In the genomic region with DNA sequence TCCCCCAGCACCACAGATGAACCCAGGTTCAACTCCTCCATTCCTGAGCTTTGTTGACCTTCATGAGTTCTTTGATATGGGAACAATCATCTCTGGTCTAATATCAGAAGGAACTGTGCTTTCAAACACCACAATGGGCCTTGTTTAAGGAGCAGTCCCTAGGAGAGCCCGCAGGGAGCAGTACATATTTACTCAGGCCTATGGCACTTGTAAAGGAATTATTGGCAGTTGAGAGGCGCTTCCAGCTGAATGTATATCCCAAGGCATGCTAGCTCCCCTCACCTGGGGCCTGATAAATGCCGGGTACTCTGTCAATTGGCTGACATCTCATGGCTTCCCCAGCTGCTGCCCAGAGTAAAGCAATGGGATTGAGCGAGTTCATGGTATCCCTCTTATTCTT, we compare ENCODE assay signal across 1 cellular context.
TF ChIP-seq lines count a peak whose summit lies in the region.

No MANE protein-coding gene starts in this region.

TF ChIP-seq in HepG2, 621 proteins besides CTCF, POLR2A, EP300 and RAD21 (continued from another document and continues in another):
- TF ChIP-seq, protein P1, sequence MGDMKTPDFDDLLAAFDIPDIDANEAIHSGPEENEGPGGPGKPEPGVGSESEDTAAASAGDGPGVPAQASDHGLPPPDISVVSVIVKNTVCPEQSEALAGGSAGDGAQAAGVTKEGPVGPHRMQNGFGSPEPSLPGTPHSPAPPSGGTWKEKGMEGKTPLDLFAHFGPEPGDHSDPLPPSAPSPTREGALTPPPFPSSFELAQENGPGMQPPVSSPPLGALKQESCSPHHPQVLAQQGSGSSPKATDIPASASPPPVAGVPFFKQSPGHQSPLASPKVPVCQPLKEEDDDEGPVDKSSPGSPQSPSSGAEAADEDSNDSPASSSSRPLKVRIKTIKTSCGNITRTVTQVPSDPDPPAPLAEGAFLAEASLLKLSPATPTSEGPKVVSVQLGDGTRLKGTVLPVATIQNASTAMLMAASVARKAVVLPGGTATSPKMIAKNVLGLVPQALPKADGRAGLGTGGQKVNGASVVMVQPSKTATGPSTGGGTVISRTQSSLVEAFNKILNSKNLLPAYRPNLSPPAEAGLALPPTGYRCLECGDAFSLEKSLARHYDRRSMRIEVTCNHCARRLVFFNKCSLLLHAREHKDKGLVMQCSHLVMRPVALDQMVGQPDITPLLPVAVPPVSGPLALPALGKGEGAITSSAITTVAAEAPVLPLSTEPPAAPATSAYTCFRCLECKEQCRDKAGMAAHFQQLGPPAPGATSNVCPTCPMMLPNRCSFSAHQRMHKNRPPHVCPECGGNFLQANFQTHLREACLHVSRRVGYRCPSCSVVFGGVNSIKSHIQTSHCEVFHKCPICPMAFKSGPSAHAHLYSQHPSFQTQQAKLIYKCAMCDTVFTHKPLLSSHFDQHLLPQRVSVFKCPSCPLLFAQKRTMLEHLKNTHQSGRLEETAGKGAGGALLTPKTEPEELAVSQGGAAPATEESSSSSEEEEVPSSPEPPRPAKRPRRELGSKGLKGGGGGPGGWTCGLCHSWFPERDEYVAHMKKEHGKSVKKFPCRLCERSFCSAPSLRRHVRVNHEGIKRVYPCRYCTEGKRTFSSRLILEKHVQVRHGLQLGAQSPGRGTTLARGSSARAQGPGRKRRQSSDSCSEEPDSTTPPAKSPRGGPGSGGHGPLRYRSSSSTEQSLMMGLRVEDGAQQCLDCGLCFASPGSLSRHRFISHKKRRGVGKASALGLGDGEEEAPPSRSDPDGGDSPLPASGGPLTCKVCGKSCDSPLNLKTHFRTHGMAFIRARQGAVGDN (CRISPR knock-in tag; IDR thresholded peaks at IDR 0.05): no peak
- TF ChIP-seq ZNF660 (CRISPR knock-in tag; IDR thresholded peaks at IDR 0.05; ENCODE audit: borderline replicate concordance, low read depth): no peak
- no peak for TF ChIP-seq HOXA7 (CRISPR knock-in tag; IDR thresholded peaks at IDR 0.05)
- TF ChIP-seq ZEB1 (IDR thresholded peaks at IDR 0.05; ENCODE audit: insufficient replicate concordance, low read depth): no peak
- TF ChIP-seq, protein P2, sequence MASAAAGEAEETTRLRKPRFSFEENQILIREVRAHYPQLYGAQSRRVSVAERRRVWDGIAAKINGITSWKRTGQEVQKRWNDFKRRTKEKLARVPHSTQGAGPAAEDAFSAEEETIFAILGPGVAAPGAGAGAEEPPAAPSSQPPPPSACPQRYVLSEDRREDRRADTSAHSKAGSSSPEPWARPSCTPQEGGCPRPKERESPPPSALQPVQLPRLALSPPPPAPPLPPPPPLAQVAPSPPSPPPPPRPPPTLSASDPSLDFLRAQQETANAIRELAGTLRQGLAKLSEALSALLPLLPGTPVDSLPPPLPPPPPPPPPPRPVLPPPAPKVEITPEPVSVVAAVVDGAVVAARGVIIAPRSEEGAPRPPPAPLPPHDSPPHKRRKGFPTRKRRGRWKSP (CRISPR knock-in tag; IDR thresholded peaks at IDR 0.05): no peak
- TF ChIP-seq, protein P3, sequence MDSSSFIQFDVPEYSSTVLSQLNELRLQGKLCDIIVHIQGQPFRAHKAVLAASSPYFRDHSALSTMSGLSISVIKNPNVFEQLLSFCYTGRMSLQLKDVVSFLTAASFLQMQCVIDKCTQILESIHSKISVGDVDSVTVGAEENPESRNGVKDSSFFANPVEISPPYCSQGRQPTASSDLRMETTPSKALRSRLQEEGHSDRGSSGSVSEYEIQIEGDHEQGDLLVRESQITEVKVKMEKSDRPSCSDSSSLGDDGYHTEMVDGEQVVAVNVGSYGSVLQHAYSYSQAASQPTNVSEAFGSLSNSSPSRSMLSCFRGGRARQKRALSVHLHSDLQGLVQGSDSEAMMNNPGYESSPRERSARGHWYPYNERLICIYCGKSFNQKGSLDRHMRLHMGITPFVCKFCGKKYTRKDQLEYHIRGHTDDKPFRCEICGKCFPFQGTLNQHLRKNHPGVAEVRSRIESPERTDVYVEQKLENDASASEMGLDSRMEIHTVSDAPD (CRISPR knock-in tag; IDR thresholded peaks at IDR 0.05): no peak
- TF ChIP-seq SOX13 (IDR thresholded peaks at IDR 0.05): no peak
- TF ChIP-seq SOX13 (CRISPR knock-in tag; conservative IDR thresholded peaks at IDR 0.05 in 1 of 2, IDR thresholded peaks at IDR 0.05 in 1 of 2): peak in 1 of 2 experiments; percentile 61; a peak in 1 of 4 replicates
- no peak for TF ChIP-seq ZBTB8A (CRISPR knock-in tag; IDR thresholded peaks at IDR 0.05; ENCODE audit: borderline replicate concordance, low read depth)
- TF ChIP-seq BHLHE40 (IDR thresholded peaks at IDR 0.05; ENCODE audit: low read length): no peak
- TF ChIP-seq, protein P4, sequence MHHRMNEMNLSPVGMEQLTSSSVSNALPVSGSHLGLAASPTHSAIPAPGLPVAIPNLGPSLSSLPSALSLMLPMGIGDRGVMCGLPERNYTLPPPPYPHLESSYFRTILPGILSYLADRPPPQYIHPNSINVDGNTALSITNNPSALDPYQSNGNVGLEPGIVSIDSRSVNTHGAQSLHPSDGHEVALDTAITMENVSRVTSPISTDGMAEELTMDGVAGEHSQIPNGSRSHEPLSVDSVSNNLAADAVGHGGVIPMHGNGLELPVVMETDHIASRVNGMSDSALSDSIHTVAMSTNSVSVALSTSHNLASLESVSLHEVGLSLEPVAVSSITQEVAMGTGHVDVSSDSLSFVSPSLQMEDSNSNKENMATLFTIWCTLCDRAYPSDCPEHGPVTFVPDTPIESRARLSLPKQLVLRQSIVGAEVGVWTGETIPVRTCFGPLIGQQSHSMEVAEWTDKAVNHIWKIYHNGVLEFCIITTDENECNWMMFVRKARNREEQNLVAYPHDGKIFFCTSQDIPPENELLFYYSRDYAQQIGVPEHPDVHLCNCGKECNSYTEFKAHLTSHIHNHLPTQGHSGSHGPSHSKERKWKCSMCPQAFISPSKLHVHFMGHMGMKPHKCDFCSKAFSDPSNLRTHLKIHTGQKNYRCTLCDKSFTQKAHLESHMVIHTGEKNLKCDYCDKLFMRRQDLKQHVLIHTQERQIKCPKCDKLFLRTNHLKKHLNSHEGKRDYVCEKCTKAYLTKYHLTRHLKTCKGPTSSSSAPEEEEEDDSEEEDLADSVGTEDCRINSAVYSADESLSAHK (CRISPR knock-in tag; IDR thresholded peaks at IDR 0.05; ENCODE audit: borderline replicate concordance): no peak
- no peak for TF ChIP-seq ZNF768 (CRISPR knock-in tag; IDR thresholded peaks at IDR 0.05)
- TF ChIP-seq U2AF2 (IDR thresholded peaks at IDR 0.05; ENCODE audit: low read depth, low read length): no peak
- TF ChIP-seq GABPA (IDR thresholded peaks at IDR 0.05; ENCODE audit: low read depth, low read length): no peak
- no peak for TF ChIP-seq GABPA (CRISPR knock-in tag; IDR thresholded peaks at IDR 0.05; ENCODE audit: low read depth)
- TF ChIP-seq ZNF790 (CRISPR knock-in tag; IDR thresholded peaks at IDR 0.05; ENCODE audit: borderline replicate concordance): no peak
- TF ChIP-seq, protein P5, sequence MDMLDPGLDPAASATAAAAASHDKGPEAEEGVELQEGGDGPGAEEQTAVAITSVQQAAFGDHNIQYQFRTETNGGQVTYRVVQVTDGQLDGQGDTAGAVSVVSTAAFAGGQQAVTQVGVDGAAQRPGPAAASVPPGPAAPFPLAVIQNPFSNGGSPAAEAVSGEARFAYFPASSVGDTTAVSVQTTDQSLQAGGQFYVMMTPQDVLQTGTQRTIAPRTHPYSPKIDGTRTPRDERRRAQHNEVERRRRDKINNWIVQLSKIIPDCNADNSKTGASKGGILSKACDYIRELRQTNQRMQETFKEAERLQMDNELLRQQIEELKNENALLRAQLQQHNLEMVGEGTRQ (IDR thresholded peaks at IDR 0.05; ENCODE audit: low read depth, low read length): no peak
- TF ChIP-seq, protein P5 (CRISPR knock-in tag; IDR thresholded peaks at IDR 0.05; ENCODE audit: borderline replicate concordance): no peak
- no peak for TF ChIP-seq IRX3 (CRISPR knock-in tag; IDR thresholded peaks at IDR 0.05; ENCODE audit: borderline replicate concordance, low read depth)
- TF ChIP-seq, protein P6, sequence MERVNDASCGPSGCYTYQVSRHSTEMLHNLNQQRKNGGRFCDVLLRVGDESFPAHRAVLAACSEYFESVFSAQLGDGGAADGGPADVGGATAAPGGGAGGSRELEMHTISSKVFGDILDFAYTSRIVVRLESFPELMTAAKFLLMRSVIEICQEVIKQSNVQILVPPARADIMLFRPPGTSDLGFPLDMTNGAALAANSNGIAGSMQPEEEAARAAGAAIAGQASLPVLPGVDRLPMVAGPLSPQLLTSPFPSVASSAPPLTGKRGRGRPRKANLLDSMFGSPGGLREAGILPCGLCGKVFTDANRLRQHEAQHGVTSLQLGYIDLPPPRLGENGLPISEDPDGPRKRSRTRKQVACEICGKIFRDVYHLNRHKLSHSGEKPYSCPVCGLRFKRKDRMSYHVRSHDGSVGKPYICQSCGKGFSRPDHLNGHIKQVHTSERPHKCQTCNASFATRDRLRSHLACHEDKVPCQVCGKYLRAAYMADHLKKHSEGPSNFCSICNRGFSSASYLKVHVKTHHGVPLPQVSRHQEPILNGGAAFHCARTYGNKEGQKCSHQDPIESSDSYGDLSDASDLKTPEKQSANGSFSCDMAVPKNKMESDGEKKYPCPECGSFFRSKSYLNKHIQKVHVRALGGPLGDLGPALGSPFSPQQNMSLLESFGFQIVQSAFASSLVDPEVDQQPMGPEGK (CRISPR knock-in tag; IDR thresholded peaks at IDR 0.05): peak; percentile 42
- TF ChIP-seq STAG1 (CRISPR knock-in tag; IDR thresholded peaks at IDR 0.05): peak; percentile 84
- TF ChIP-seq ATF1 (CRISPR knock-in tag; IDR thresholded peaks at IDR 0.05): no peak
- no peak for TF ChIP-seq RCOR2 (CRISPR knock-in tag; IDR thresholded peaks at IDR 0.05)
- no peak for TF ChIP-seq TBL1XR1 (IDR thresholded peaks at IDR 0.05; ENCODE audit: borderline replicate concordance, low read length, partially characterized antibody)
- TF ChIP-seq, protein P7, sequence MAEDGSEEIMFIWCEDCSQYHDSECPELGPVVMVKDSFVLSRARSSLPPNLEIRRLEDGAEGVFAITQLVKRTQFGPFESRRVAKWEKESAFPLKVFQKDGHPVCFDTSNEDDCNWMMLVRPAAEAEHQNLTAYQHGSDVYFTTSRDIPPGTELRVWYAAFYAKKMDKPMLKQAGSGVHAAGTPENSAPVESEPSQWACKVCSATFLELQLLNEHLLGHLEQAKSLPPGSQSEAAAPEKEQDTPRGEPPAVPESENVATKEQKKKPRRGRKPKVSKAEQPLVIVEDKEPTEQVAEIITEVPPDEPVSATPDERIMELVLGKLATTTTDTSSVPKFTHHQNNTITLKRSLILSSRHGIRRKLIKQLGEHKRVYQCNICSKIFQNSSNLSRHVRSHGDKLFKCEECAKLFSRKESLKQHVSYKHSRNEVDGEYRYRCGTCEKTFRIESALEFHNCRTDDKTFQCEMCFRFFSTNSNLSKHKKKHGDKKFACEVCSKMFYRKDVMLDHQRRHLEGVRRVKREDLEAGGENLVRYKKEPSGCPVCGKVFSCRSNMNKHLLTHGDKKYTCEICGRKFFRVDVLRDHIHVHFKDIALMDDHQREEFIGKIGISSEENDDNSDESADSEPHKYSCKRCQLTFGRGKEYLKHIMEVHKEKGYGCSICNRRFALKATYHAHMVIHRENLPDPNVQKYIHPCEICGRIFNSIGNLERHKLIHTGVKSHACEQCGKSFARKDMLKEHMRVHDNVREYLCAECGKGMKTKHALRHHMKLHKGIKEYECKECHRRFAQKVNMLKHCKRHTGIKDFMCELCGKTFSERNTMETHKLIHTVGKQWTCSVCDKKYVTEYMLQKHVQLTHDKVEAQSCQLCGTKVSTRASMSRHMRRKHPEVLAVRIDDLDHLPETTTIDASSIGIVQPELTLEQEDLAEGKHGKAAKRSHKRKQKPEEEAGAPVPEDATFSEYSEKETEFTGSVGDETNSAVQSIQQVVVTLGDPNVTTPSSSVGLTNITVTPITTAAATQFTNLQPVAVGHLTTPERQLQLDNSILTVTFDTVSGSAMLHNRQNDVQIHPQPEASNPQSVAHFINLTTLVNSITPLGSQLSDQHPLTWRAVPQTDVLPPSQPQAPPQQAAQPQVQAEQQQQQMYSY (CRISPR knock-in tag; IDR thresholded peaks at IDR 0.05): no peak
- TF ChIP-seq ETV6 (CRISPR knock-in tag; conservative IDR thresholded peaks at IDR 0.05): no peak
- TF ChIP-seq RBM39 (IDR thresholded peaks at IDR 0.05; ENCODE audit: low read depth, low read length, poor library complexity, severe bottlenecking): no peak
- no peak for TF ChIP-seq IKZF4 (CRISPR knock-in tag; IDR thresholded peaks at IDR 0.05; ENCODE audit: borderline replicate concordance, low read depth, not compliant biosample characterization)
- TF ChIP-seq ZNF841 (CRISPR knock-in tag; IDR thresholded peaks at IDR 0.05; ENCODE audit: borderline replicate concordance): no peak
- TF ChIP-seq PHF5A (CRISPR knock-in tag; IDR thresholded peaks at IDR 0.05; ENCODE audit: low read depth, unreplicated experiment): no peak
- TF ChIP-seq ZNF331 (CRISPR knock-in tag; IDR thresholded peaks at IDR 0.05): 0 out of 2 replicates have a peak, but pooled peaks have one; percentile 14
- no peak for TF ChIP-seq ZKSCAN8 (CRISPR knock-in tag; IDR thresholded peaks at IDR 0.05; ENCODE audit: borderline replicate concordance)
- 0 out of 2 replicates have a peak, but pooled peaks have one; percentile 49 for TF ChIP-seq TMF1 (CRISPR knock-in tag; IDR thresholded peaks at IDR 0.05; ENCODE audit: low read depth)
- TF ChIP-seq HOXA3 (CRISPR knock-in tag; IDR thresholded peaks at IDR 0.05): 0 out of 2 replicates have a peak, but pooled peaks have one; percentile 13
- no peak for TF ChIP-seq MEIS1 (CRISPR knock-in tag; IDR thresholded peaks at IDR 0.05; ENCODE audit: borderline replicate concordance)
- no peak for TF ChIP-seq PITX1 (CRISPR knock-in tag; IDR thresholded peaks at IDR 0.05)
- no peak for TF ChIP-seq HNF4G (IDR thresholded peaks at IDR 0.05; ENCODE audit: borderline replicate concordance, low read depth, low read length)
- no peak for TF ChIP-seq HNF4G (CRISPR knock-in tag; IDR thresholded peaks at IDR 0.05; ENCODE audit: borderline replicate concordance, low read depth)
- TF ChIP-seq, protein P8, sequence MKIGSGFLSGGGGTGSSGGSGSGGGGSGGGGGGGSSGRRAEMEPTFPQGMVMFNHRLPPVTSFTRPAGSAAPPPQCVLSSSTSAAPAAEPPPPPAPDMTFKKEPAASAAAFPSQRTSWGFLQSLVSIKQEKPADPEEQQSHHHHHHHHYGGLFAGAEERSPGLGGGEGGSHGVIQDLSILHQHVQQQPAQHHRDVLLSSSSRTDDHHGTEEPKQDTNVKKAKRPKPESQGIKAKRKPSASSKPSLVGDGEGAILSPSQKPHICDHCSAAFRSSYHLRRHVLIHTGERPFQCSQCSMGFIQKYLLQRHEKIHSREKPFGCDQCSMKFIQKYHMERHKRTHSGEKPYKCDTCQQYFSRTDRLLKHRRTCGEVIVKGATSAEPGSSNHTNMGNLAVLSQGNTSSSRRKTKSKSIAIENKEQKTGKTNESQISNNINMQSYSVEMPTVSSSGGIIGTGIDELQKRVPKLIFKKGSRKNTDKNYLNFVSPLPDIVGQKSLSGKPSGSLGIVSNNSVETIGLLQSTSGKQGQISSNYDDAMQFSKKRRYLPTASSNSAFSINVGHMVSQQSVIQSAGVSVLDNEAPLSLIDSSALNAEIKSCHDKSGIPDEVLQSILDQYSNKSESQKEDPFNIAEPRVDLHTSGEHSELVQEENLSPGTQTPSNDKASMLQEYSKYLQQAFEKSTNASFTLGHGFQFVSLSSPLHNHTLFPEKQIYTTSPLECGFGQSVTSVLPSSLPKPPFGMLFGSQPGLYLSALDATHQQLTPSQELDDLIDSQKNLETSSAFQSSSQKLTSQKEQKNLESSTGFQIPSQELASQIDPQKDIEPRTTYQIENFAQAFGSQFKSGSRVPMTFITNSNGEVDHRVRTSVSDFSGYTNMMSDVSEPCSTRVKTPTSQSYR (CRISPR knock-in tag; IDR thresholded peaks at IDR 0.05; ENCODE audit: borderline replicate concordance): no peak
- peak; percentile 47; the same call in 1 of the 2 replicates for TF ChIP-seq SALL1 (CRISPR knock-in tag; IDR thresholded peaks at IDR 0.05)
